8 cellular contexts compared by ENCODE assay signal in genomic region chr2:74379851-74380789, GRCh38. TPM values are rescaled to one million over a fixed set of nuclear protein-coding genes. Genes with fewer than 3 reads are reported as not detected.
DNase-seq lines count a peak whose midpoint lies in the region; ATAC-seq and TF ChIP-seq lines count a peak whose summit lies in the region.

DCTN1 (minus strand) TSS chr2:74380311; CDS start chr2:74380037, 274 bp downstream.

- H3K4me1 ChIP-seq in HUES48 (ENCODE audit: control insufficient read depth, insufficient read depth, low read length) (peaks cover 15% of the 10 kb centered on the region), mucosa of rectum (ENCODE audit: control insufficient read depth in 2 of 2, insufficient read depth in 2 of 2, low read length in 2 of 2) (peaks cover 0 to 7% of the 10 kb centered on the region in 2 donors), thyroid gland (peaks cover 19 to 32% of the 10 kb centered on the region in 2 donors)

- intact Hi-C loops in thyroid gland (cut with DNase I) = no loop called here

- H3K27me3 ChIP-seq in HUES48 (ENCODE audit: control insufficient read depth, insufficient read depth, low read length) (no peaks in the 10 kb centered on the region), mucosa of rectum (ENCODE audit: control insufficient read depth in 2 of 2, insufficient read depth in 2 of 2, low read length in 2 of 2) (no peaks in the 10 kb centered on the region), thyroid gland (no peaks in the 10 kb centered on the region)

- H3K36me3 Mint-ChIP-seq in activated T-cell treated with anti-CD3 and anti-CD28 coated beads, Interleukin-2, amount 50 U/mL, for 72 hours (ENCODE audit: insufficient read depth in 2 of 2) = no peaks in the 10 kb centered on the region

- TF ChIP-seq POLR2A in thyroid gland (IDR thresholded peaks at IDR 0.05) = no peak

- DNase-seq in ELF-1 (ENCODE audit: low read depth, low spot score) = peak; percentile 43
- DNase-seq in activated T-cell treated with anti-CD3 and anti-CD28 coated beads, Interleukin-2, amount 50 U/mL, for 72 hours = peak; percentile 8 to 13
- peak; percentile 73 for DNase-seq in fibroblast of mammary gland (ENCODE audit: low read depth)
- peak; percentile 38 to 42 for DNase-seq in thyroid gland
- DNase-seq in NCI-H2081 treated with DMSO at 0.1 percent for 48 hours (lab: John Stamatoyannopoulos, UW) = no peak

- WGBS in thyroid gland, 2 donors = 25 to 27% methylated on average over 8 to 14 of the region's 14 CpGs

- H3K27ac ChIP-seq in HUES48 (ENCODE audit: low read depth, low read length) (peak within 1 kb of the TSS; percentile 62), mucosa of rectum (ENCODE audit: low read depth in 2 of 2, low read length in 2 of 2) (no peak within 1 kb of the TSS), thyroid gland (no peak within 1 kb of the TSS)

- peak within 1 kb of the TSS; percentile 36; the same call in 1 of the 2 replicates for H3K4me3 ChIP-seq in HUES48 (ENCODE audit: low read depth, low read length)
- H3K4me3 ChIP-seq in fibroblast of mammary gland (ENCODE audit: control insufficient read depth, low read depth, low read length) = peak within 1 kb of the TSS; percentile 40
- H3K4me3 ChIP-seq in mucosa of rectum (ENCODE audit: low read length in 2 of 2) = peak within 1 kb of the TSS; percentile 42 to 51
- H3K4me3 ChIP-seq in thyroid gland (replicated peaks in 1 of 3) = peak within 1 kb of the TSS in 1 of 3 donors; percentile 18

- no peak within 1 kb of the TSS for H3K9ac ChIP-seq in HUES48 (ENCODE audit: low read depth, low read length)
- no peak within 1 kb of the TSS for H3K9ac ChIP-seq in mucosa of rectum (ENCODE audit: low read depth in 1 of 2, low read length in 2 of 2)

- H3K36me3 ChIP-seq in HUES48 (ENCODE audit: control insufficient read depth, insufficient read depth, low read length) = peaks cover 41% of the 10 kb centered on the region
- H3K36me3 ChIP-seq in mucosa of rectum (ENCODE audit: control insufficient read depth in 2 of 2, insufficient read depth in 2 of 2, low read length in 2 of 2) = peaks cover 15 to 25% of the 10 kb centered on the region in 2 donors
- H3K36me3 ChIP-seq in thyroid gland = peaks cover 7 to 13% of the 10 kb centered on the region in 2 donors

- peaks cover 18% of the 10 kb centered on the region for H3K4me1 Mint-ChIP-seq in activated T-cell treated with anti-CD3 and anti-CD28 coated beads, Interleukin-2, amount 50 U/mL, for 72 hours (ENCODE audit: low read depth)

- H3K4me3 Mint-ChIP-seq in activated T-cell treated with anti-CD3 and anti-CD28 coated beads, Interleukin-2, amount 50 U/mL, for 72 hours = peak within 1 kb of the TSS; percentile 2 to 6

- no peak within 1 kb of the TSS for H3K27ac Mint-ChIP-seq in activated T-cell treated with anti-CD3 and anti-CD28 coated beads, Interleukin-2, amount 50 U/mL, for 72 hours

- H3K9me3 ChIP-seq in HUES48 (ENCODE audit: control insufficient read depth, insufficient read depth, low read length) (no peaks in the 10 kb centered on the region), mucosa of rectum (ENCODE audit: control insufficient read depth in 2 of 2, low read length in 2 of 2) (no peaks in the 10 kb centered on the region), thyroid gland (no peaks in the 10 kb centered on the region)

- TF ChIP-seq CTCF in fibroblast of mammary gland (conservative IDR thresholded peaks at IDR 0.05; ENCODE audit: control insufficient read depth, insufficient read depth, low read depth, low read length) (no peak), thyroid gland (IDR thresholded peaks at IDR 0.05) (no peak)

- H3K9me3 Mint-ChIP-seq in activated T-cell treated with anti-CD3 and anti-CD28 coated beads, Interleukin-2, amount 50 U/mL, for 72 hours = no peaks in the 10 kb centered on the region

- no peaks in the 10 kb centered on the region for H3K27me3 Mint-ChIP-seq in activated T-cell treated with anti-CD3 and anti-CD28 coated beads, Interleukin-2, amount 50 U/mL, for 72 hours (ENCODE audit: low read depth)

- ATAC-seq in activated T-cell treated with anti-CD3 and anti-CD28 coated beads, Interleukin-2, amount 50 U/mL, for 72 hours (replicated peaks in 1 of 2) = peak; percentile 37 to 59
- no peak for ATAC-seq in HG03139 (IDR thresholded peaks at IDR 0.05; ENCODE audit: unreplicated experiment)

RNA-seq across cellular contexts. Expression of gene DCTN1, which starts in this region (rescaled TPM):
- 10 to 100 TPM; 68.9 to 71.4 TPM for total RNA-seq in activated T-cell treated with anti-CD3 and anti-CD28 coated beads, Interleukin-2, amount 50 U/mL, for 72 hours
- 100 to 1,000 TPM in 3 of 4 donors, 10 to 100 TPM in 1; 82.6 to 124 (median 108) TPM for total RNA-seq in thyroid gland
